ENCODE assay signal across 20 cellular contexts in the genomic region with DNA sequence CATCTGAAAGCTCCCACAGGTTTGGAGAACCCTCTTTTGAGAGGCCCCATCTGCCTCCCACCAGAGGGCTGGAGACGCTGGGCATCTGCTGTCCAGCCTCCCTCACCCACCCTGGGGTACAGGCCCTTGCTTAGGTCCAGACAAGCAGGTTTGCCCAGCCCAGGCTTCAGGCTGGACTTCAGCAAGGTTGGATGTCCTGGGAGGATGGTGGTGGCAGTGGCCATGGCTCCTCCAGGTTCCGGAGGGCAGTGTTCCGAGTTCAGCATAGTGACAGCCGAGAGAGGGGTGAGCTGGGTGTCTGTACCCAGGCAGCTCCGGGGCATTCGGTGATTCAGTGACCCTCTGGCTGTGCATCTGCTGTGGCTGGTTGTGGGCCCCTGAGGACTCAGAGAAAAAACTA. TPM values are rescaled to one million over a fixed set of nuclear protein-coding genes. Genes with fewer than 3 reads are reported as not detected.
DNase-seq lines count a peak whose midpoint lies in the region; ATAC-seq and TF ChIP-seq lines count a peak whose summit lies in the region.
"Had no signal": no experiment of that assay in that cellular context is flagged by ENCODE, and none has a peak within 500 bp of the region (broad histone marks: within the 10 kb centered on the region; RNA-seq: fewer than 3 reads in every experiment).

No MANE protein-coding gene starts in this region.

- H3K4ac ChIP-seq in H9 (ENCODE audit: low read depth, low read length), result no peak overlapping the region

- H2BK20ac ChIP-seq in H9 (ENCODE audit: low read depth, low read length, poor library complexity, severe bottlenecking), result no peak overlapping the region

- peaks cover 0 to 6% (median 4%) of the 10 kb centered on the region in 7 donors for H3K9me3 Mint-ChIP-seq in CD14-positive monocyte
- peaks cover 14 to 22% of the 10 kb centered on the region in 2 experiments for H3K9me3 Mint-ChIP-seq in H9

- ATAC-seq in left lobe of liver (no peak), HG02798 (IDR thresholded peaks at IDR 0.05; ENCODE audit: poor library complexity, unreplicated experiment) (no peak)
- ATAC-seq: Panc1, Right ventricle myocardium inferior had no signal

- no peaks in the 10 kb centered on the region for H4K20me1 ChIP-seq in H9 (ENCODE audit: control insufficient read depth, insufficient read depth, insufficient read length)

- H3K36me3 ChIP-seq in stomach, result no peaks in the 10 kb centered on the region
- H3K36me3 ChIP-seq: BE2C, MG63 had no signal

- no peak overlapping the region for H3K27ac ChIP-seq in H9 (ENCODE audit: insufficient read length, low read depth, low read length)
- H3K27ac ChIP-seq in stomach, result no peak overlapping the region

- H3K18ac ChIP-seq in H9 (ENCODE audit: insufficient read length, low read depth, low read length), result no peak overlapping the region

- no peak overlapping the region for H3K23ac ChIP-seq in H9 (ENCODE audit: insufficient read length, low read depth, low read length)

- H4K91ac ChIP-seq in H9 (ENCODE audit: insufficient read length, low read depth, low read length), result no peak overlapping the region

- no peak overlapping the region for H2BK5ac ChIP-seq in H9 (ENCODE audit: insufficient read length, low read length)

- H3K9me3 ChIP-seq in H9 (ENCODE audit: control insufficient read depth, low read depth, low read length) (no peaks in the 10 kb centered on the region), stomach (no peaks in the 10 kb centered on the region)
- H3K9me3 ChIP-seq: BE2C, MG63 had no signal

- no peak overlapping the region for H3K56ac ChIP-seq in H9 (ENCODE audit: insufficient read length, low read depth, low read length)

- peaks cover 13% of the 10 kb centered on the region for H3K4me1 Mint-ChIP-seq in CD14-positive monocyte
- H3K4me1 Mint-ChIP-seq in H9, result no peaks in the 10 kb centered on the region
- H3K4me1 Mint-ChIP-seq: CD4-positive, alpha-beta memory T cell had no signal

- H3K14ac ChIP-seq in H9 (ENCODE audit: insufficient read depth, low read length), result no peak overlapping the region; the same call in 1 of the 2 replicates

- H3T11ph ChIP-seq in H9 (ENCODE audit: low read length), result no peak overlapping the region

- no peaks in the 10 kb centered on the region for H3K27me3 ChIP-seq in H9 (ENCODE audit: insufficient read depth, low read length)
- peaks cover 0 to 20% (median 4%) of the 10 kb centered on the region in 3 donors for H3K27me3 ChIP-seq in stomach
- H3K27me3 ChIP-seq: BE2C, MG63 had no signal

- peaks cover 0 to 2% of the 10 kb centered on the region in 2 donors for H3K36me3 Mint-ChIP-seq in CD14-positive monocyte
- H3K36me3 Mint-ChIP-seq in H9 (ENCODE audit: insufficient read depth in 1 of 3, low read depth in 3 of 3), result peaks cover 0 to 2% (median under 1%) of the 10 kb centered on the region in 3 experiments; a peak in 5 of 7 replicates

- H2BK12ac ChIP-seq in H9 (ENCODE audit: insufficient read length, low read depth, low read length), result no peak overlapping the region

- intact Hi-C loops in CD14-positive monocyte (cut with micrococcal nuclease) (no loop called here), stomach (cut with DNase I; ENCODE audit: low total_unique reads) (no loop called here)

- no peak overlapping the region for H3K9ac ChIP-seq in H9 (ENCODE audit: extremely low read depth, insufficient read length, low read length)

- no peak overlapping the region for H2AK5ac ChIP-seq in H9 (ENCODE audit: insufficient read length, low read length)

- DNase-seq in CD14-positive monocyte (ENCODE audit: low spot score), result peak; percentile 29
- peak; percentile 8 for DNase-seq in H9
- DNase-seq in left lobe of liver (ENCODE audit: low spot score), result peak; percentile 34
- DNase-seq in stomach, result peak; percentile 18
- no peak for DNase-seq in erythroblast (lab: John Stamatoyannopoulos, UW)
- DNase-seq in activated CD4-positive, alpha-beta T cell treated with anti-CD3 and anti-CD28 coated beads for 4 hours, result no peak
- DNase-seq: BE2C; Calu3; CD4-positive, alpha-beta memory T cell; DMS53; IMR-90; Karpas-422; MG63; NCI-H1092 treated with DMSO at 0.1 percent for 48 hours; NCI-H1694; NCI-H2107; NCI-H2227 treated with DMSO at 0.1 percent for 48 hours had no signal

- H3K79me2 ChIP-seq in H9 (ENCODE audit: insufficient read depth, low read length), result no peaks in the 10 kb centered on the region

- H4K8ac ChIP-seq in H9 (replicated peaks; ENCODE audit: insufficient read length, low read depth, low read length), result no peak overlapping the region

- no peak overlapping the region for H2BK120ac ChIP-seq in H9 (ENCODE audit: low read depth, low read length, poor library complexity, severe bottlenecking)

- H3K4me3 ChIP-seq in stomach, result no peak overlapping the region
- H3K4me3 ChIP-seq: MG63 had no signal

- no peaks in the 10 kb centered on the region for H3K79me1 ChIP-seq in H9 (ENCODE audit: insufficient read depth, low read depth, low read length, poor library complexity, severe bottlenecking)

- no peaks in the 10 kb centered on the region for H3K23me2 ChIP-seq in H9 (ENCODE audit: insufficient read length, low read depth, low read length, poor library complexity, severe bottlenecking)

- H3K4me3 Mint-ChIP-seq in CD14-positive monocyte (no peak overlapping the region), H9 (no peak overlapping the region)
- H3K4me3 Mint-ChIP-seq: CD4-positive, alpha-beta memory T cell had no signal

- WGBS in H9 (ENCODE audit: extremely low coverage, insufficient read length, low lambda C conversion rate), result no CpG with 5 or more reads among the region's 6 CpGs
- WGBS in stomach, 5 donors, result 87 to 100% (median 90%) methylated on average over 3 to 6 of the region's 6 CpGs

- TF ChIP-seq CTCF in CD14-positive monocyte (IDR thresholded peaks at IDR 0.05) (no peak), H9 (conservative IDR thresholded peaks at IDR 0.05) (no peak), stomach (IDR thresholded peaks at IDR 0.05) (no peak)

- H3K27me3 Mint-ChIP-seq in CD14-positive monocyte (ENCODE audit: low read depth in 3 of 3) (peaks cover 19 to 25% (median 19%) of the 10 kb centered on the region in 3 donors), H9 (ENCODE audit: low read depth) (peaks cover 9% of the 10 kb centered on the region)

- TF ChIP-seq POLR2A in stomach (IDR thresholded peaks at IDR 0.05) (no peak), erythroblast (IDR thresholded peaks at IDR 0.05; ENCODE audit: low read length) (no peak)

- no peak overlapping the region for H2BK15ac ChIP-seq in H9 (ENCODE audit: low read depth, low read length)

- H4K5ac ChIP-seq in H9 (ENCODE audit: insufficient read length, low read depth, low read length), result no peak overlapping the region

- no peak for TF ChIP-seq EP300 in stomach (IDR thresholded peaks at IDR 0.05)

- H2AFZ ChIP-seq in H9 (ENCODE audit: low read length), result no peak overlapping the region

- H3K27ac Mint-ChIP-seq in CD14-positive monocyte (peak overlapping the region in 1 of 7 donors; percentile 27), H9 (no peak overlapping the region)
- H3K27ac Mint-ChIP-seq: CD4-positive, alpha-beta memory T cell had no signal

- H3K4me1 ChIP-seq in H9 (ENCODE audit: insufficient read depth, low read length), result no peaks in the 10 kb centered on the region
- peaks cover 0 to 8% (median 3%) of the 10 kb centered on the region in 4 donors for H3K4me1 ChIP-seq in stomach
- H3K4me1 ChIP-seq: BE2C had no signal

- H3K4me2 ChIP-seq in H9 (ENCODE audit: insufficient read depth, insufficient read length, low read length), result no peak overlapping the region

RNA-seq across cellular contexts. Expression of a gene that starts 58.2 kb away (rescaled TPM):
- polyA plus RNA-seq in CD14-positive monocyte, result 1 to 10 TPM; 3.3 to 4.5 TPM
- total RNA-seq in H9 (2021), result 27.5 and 32.0 TPM in 2 replicates
- 18.3 TPM for total RNA-seq in left lobe of liver
- 10 to 100 TPM; 22.8 to 98.8 (median 28.1) TPM for total RNA-seq in stomach
- polyA plus RNA-seq in stomach, result 1 to 10 TPM; 1.7 to 3.7 (median 3.6) TPM

Comparison
In these comparisons a context has a peak if more than half of its experiments do, and no peak if none do; other contexts are left out.
1. DNase-seq: peak in CD14-positive monocyte (single experiment), H9 (single experiment), left lobe of liver (single experiment) and stomach (single experiment); none in erythroblast (0 of 2) and activated CD4-positive, alpha-beta T cell treated with anti-CD3 and anti-CD28 coated beads for 4 hours (0 of 2).